ENCODE assay signal across 14 cellular contexts in the genomic region with DNA sequence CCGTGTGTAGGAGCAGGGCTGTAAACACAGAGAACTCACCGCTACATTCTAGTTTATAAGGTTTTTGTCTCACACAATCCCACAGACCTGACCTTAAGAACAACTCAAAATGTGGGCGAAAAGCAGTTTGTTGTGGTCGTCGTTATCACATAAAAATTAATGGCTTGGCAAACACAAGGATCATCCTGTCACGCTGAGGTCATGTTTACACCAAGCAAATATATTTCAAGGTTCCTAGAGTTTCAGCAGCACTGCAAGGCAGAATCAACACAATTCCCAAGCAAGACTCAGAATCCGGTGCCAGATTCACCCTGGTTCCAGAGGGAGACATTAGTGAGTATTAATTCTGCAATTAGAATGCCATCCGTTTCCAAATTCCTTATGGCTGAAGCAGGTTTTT. TPM values are rescaled to one million over a fixed set of nuclear protein-coding genes. Genes with fewer than 3 reads are reported as not detected.
DNase-seq lines count a peak whose midpoint lies in the region; ATAC-seq and TF ChIP-seq lines count a peak whose summit lies in the region.
"Had no signal": no experiment of that assay in that cellular context is flagged by ENCODE, and none has a peak within 500 bp of the region (broad histone marks: within the 10 kb centered on the region; RNA-seq: fewer than 3 reads in every experiment).

No MANE protein-coding gene starts in this region.

- H3K79me2 ChIP-seq in fibroblast of lung (ENCODE audit: control insufficient read depth, insufficient read depth, low read length), result no peaks in the 10 kb centered on the region

- H3K4me3 ChIP-seq in fibroblast of lung (replicated peaks in 1 of 4; ENCODE audit: control extremely low read depth in 1 of 4, insufficient read depth in 1 of 4, low read depth in 3 of 4, low read length in 4 of 4), result no peak overlapping the region
- H3K4me3 ChIP-seq: dorsolateral prefrontal cortex, GM12878, upper lobe of right lung had no signal

- no peak overlapping the region for H3K9ac ChIP-seq in fibroblast of lung (ENCODE audit: insufficient read depth, low read length)

- TF ChIP-seq CTCF in fibroblast of lung (conservative IDR thresholded peaks at IDR 0.05 in 1 of 2, IDR thresholded peaks at IDR 0.05 in 1 of 2; ENCODE audit: low read depth in 1 of 2, low read length in 2 of 2), result no peak

- peak; percentile 61 for DNase-seq in Daoy (ENCODE audit: low read depth)
- DNase-seq in NCI-H2196 (lab: John Stamatoyannopoulos, UW; ENCODE audit: unreplicated experiment), result peak; percentile 46
- DNase-seq in fibroblast of lung (ENCODE audit: low read depth in 2 of 2), result peak; percentile 49 to 91
- peak; percentile 80 for DNase-seq in renal cortical epithelial cell (ENCODE audit: low read depth)
- no peak for DNase-seq in stimulated activated naive CD8-positive, alpha-beta T cell treated with anti-CD3 and anti-CD28 coated beads, Interleukin-15, Interleukin-2, amounts not matched to agents 100 U/mL and 50 U/mL, for 24 hours
- DNase-seq in AG08395 (ENCODE audit: low spot score), result no peak
- no peak for DNase-seq in hypothalamus (lab: John Stamatoyannopoulos, UW)
- DNase-seq: activated CD8-positive, alpha-beta memory T cell treated with anti-CD3 and anti-CD28 coated beads, Interleukin-2, amount 10 ng/mL, durations not matched to agents 7 days and 5 days; dorsolateral prefrontal cortex; NCI-H1092; upper lobe of right lung had no signal

- peaks cover 21% of the 10 kb centered on the region for H3K4me1 ChIP-seq in fibroblast of lung (ENCODE audit: control insufficient read depth, extremely low read depth, insufficient read depth, low read length)

- H3K4me2 ChIP-seq in fibroblast of lung (ENCODE audit: extremely low read depth, insufficient read depth, low read length), result peak overlapping the region; percentile 4

- H2AFZ ChIP-seq in fibroblast of lung (ENCODE audit: low read length), result no peak overlapping the region

- no peaks in the 10 kb centered on the region for H4K20me1 ChIP-seq in fibroblast of lung (ENCODE audit: control insufficient read depth, extremely low read depth, insufficient read depth, low read length)

- no peak for ATAC-seq in stimulated activated naive CD8-positive, alpha-beta T cell treated with anti-CD3 and anti-CD28 coated beads, Interleukin-15, Interleukin-2, amounts not matched to agents 100 U/mL and 50 U/mL, for 24 hours
- no peak for ATAC-seq in HG02870 (IDR thresholded peaks at IDR 0.05; ENCODE audit: unreplicated experiment)
- ATAC-seq: activated CD8-positive, alpha-beta memory T cell treated with anti-CD3 and anti-CD28 coated beads, Interleukin-2, amount 10 ng/mL, durations not matched to agents 7 days and 5 days; GM12878; sciatic nerve; upper lobe of right lung had no signal

- H3K36me3 ChIP-seq in fibroblast of lung (ENCODE audit: control insufficient read depth, insufficient read depth, low read length), result no peaks in the 10 kb centered on the region
- H3K36me3 ChIP-seq: upper lobe of right lung had no signal

- H3K9me3 ChIP-seq in fibroblast of lung (ENCODE audit: control insufficient read depth, insufficient read depth, low read depth, low read length), result no peaks in the 10 kb centered on the region
- H3K9me3 ChIP-seq: upper lobe of right lung had no signal

- no peaks in the 10 kb centered on the region for H3K27me3 ChIP-seq in fibroblast of lung (ENCODE audit: control insufficient read depth, insufficient read depth, low read length)
- H3K27me3 ChIP-seq: upper lobe of right lung had no signal

- H3K27ac ChIP-seq in fibroblast of lung (ENCODE audit: insufficient read depth, low read length), result no peak overlapping the region
- H3K27ac ChIP-seq: dorsolateral prefrontal cortex, upper lobe of right lung had no signal

RNA-seq across cellular contexts. Expression of a gene that starts 30.1 kb away (rescaled TPM):
- 0.17 TPM in 1 of 2 replicates, not detected in the other for total RNA-seq in Daoy (2014; rRNA removed; shearing (Covaris generic))
- total RNA-seq in fibroblast of lung (0.51 and 1.2 TPM in 2 replicates), renal cortical epithelial cell (0.35 and 1.6 TPM in 2 replicates)
- polyA plus RNA-seq in fibroblast of lung, result 0.85 and 1.2 TPM in 2 replicates
- 2.1 and 3.1 TPM in 2 replicates for polyA plus RNA-seq in fibroblast of lung (2012)
- not detected in 2 replicates for polyA minus RNA-seq in fibroblast of lung (ENCODE audit: low replicate concordance)
- total RNA-seq: GM12878, upper lobe of right lung had no signal

Comparison
In these comparisons a context has a peak if more than half of its experiments do, and no peak if none do; other contexts are left out.
1. DNase-seq: peak in Daoy (single experiment), NCI-H2196 (single experiment), fibroblast of lung (2 of 2) and renal cortical epithelial cell (single experiment); none in stimulated activated naive CD8-positive, alpha-beta T cell treated with anti-CD3 and anti-CD28 coated beads, Interleukin-15, Interleukin-2, amounts not matched to agents 100 U/mL and 50 U/mL, for 24 hours (single experiment), AG08395 (single experiment) and hypothalamus (0 of 51).